Comparison of ENCODE assay signal across 1 cellular context in genomic region chr19:15456871-15457700, GRCh38.
TF ChIP-seq lines count a peak whose summit lies in the region.

No MANE protein-coding gene starts in this region.

TF ChIP-seq in GM23338, 12 proteins besides CTCF, POLR2A, EP300 and RAD21 (continued from another document):
- TF ChIP-seq REST (IDR thresholded peaks at IDR 0.05; ENCODE audit: unreplicated experiment) (no peak), EZH2 (IDR thresholded peaks at IDR 0.05; ENCODE audit: low read depth, unreplicated experiment) (peak; percentile 45)
TF ChIP-seq in GM23338: peak in this region for 1.
